28 cellular contexts compared by ENCODE assay signal in genomic region chr1:99855914-99856450, GRCh38. TPM values are rescaled to one million over a fixed set of nuclear protein-coding genes. Genes with fewer than 3 reads are reported as not detected.
A peak's percentile ranks its signal among the peaks of the same experiment; 100 is the strongest.
DNase-seq lines count a peak whose midpoint lies in the region; ATAC-seq and TF ChIP-seq lines count a peak whose summit lies in the region.
"Had no signal": no experiment of that assay in that cellular context is flagged by ENCODE, and none has a peak within 500 bp of the region (broad histone marks: within the 10 kb centered on the region; RNA-seq: fewer than 3 reads in every experiment).

No MANE protein-coding gene starts in this region.

- intact Hi-C loops in psoas muscle (cut with DNase I), result loop anchor here in 1 of 2 donors (10.0 kb wide), 1 partner anchor 191 kb away; no protein-coding TSS in a partner anchor

- no peak for TF ChIP-seq CTCF in fibroblast of the aortic adventitia (IDR thresholded peaks at IDR 0.05; ENCODE audit: insufficient read depth, low read length)
- TF ChIP-seq CTCF in psoas muscle (IDR thresholded peaks at IDR 0.05), result no peak
- TF ChIP-seq CTCF in gastroesophageal sphincter (IDR thresholded peaks at IDR 0.05), result no peak

- DNase-seq in ELR (ENCODE audit: low read depth) (peak; percentile 8), M059J (ENCODE audit: low read depth) (peak; percentile 21), fibroblast of the aortic adventitia (ENCODE audit: low read depth) (peak; percentile 9), psoas muscle (no peak)
- DNase-seq: activated CD4-positive, alpha-beta T cell treated with anti-CD3 and anti-CD28 coated beads, Interleukin-2, amount 50 U/mL, for 1 hour; activated CD4-positive, CD25-positive, alpha-beta regulatory T cell; activated CD8-positive, alpha-beta memory T cell treated with anti-CD3 and anti-CD28 coated beads, Interleukin-2, amount 10 ng/mL, durations not matched to agents 7 days and 5 days; activated gamma-delta T cell; activated naive CD8-positive, alpha-beta T cell treated with anti-CD3 and anti-CD28 coated beads, Interleukin-2, amount 10 ng/mL, durations not matched to agents 7 days and 5 days; activated T-cell treated with anti-CD3 and anti-CD28 coated beads, Interleukin-2, amount 50 U/mL, for 4 hours; central memory CD4-positive, alpha-beta T cell; COR-L47; endodermal cell; H9; islet precursor cell; NCI-H1092; NCI-H187 treated with DMSO at 0.1 percent for 48 hours; NK-92 treated with Interleukin-12 subunit alpha and Interleukin-12 subunit beta, amount 100 ng/mL, for 24 hours; posterior cingulate gyrus; SK-N-SH; stimulated activated CD4-positive, alpha-beta T cell treated with anti-CD3 and anti-CD28 coated beads, Interleukin-4, amount 100 ng/mL, for 1 hour; tibial artery had no signal

- WGBS in psoas muscle, 3 donors, result 95 to 100% (median 100%) methylated on average over 1 of the region's 1 CpG
- WGBS in gastroesophageal sphincter (ENCODE audit: low coverage in 1 of 2), 2 donors, result 94 to 100% methylated on average over 1 of the region's 1 CpG

- H3K4me1 ChIP-seq in psoas muscle (peaks cover 51% of the 10 kb centered on the region), gastroesophageal sphincter (peaks cover 9 to 78% (median 14%) of the 10 kb centered on the region in 3 donors)

- H3K4me3 ChIP-seq in fibroblast of the aortic adventitia (ENCODE audit: low read depth, low read length) (no peak overlapping the region), psoas muscle (peak overlapping the region; percentile 19), gastroesophageal sphincter (no peak overlapping the region)
- H3K4me3 ChIP-seq: BLaER1 treated with 17β-estradiol and CSF1 and Interleukin-3, amounts not matched to agents 10 nM and 100 nM; esophagus muscularis mucosa; tibial artery had no signal

- H3K36me3 ChIP-seq in psoas muscle (ENCODE audit: insufficient read depth in 1 of 2, low read depth in 1 of 2) (peaks cover 0 to 19% of the 10 kb centered on the region in 2 donors), gastroesophageal sphincter (peaks cover 0 to 26% of the 10 kb centered on the region in 2 donors)

- no peaks in the 10 kb centered on the region for H3K9me3 ChIP-seq in psoas muscle
- no peaks in the 10 kb centered on the region for H3K9me3 ChIP-seq in gastroesophageal sphincter
- H3K9me3 ChIP-seq: esophagus muscularis mucosa, SK-N-SH, tibial artery had no signal

- ATAC-seq in psoas muscle (peak; percentile 89 to 94 (median 92)), GM18868 (IDR thresholded peaks at IDR 0.05; ENCODE audit: unreplicated experiment) (no peak), gastroesophageal sphincter (no peak), GM21737 (IDR thresholded peaks at IDR 0.05; ENCODE audit: unreplicated experiment) (no peak)
- ATAC-seq: activated CD8-positive, alpha-beta memory T cell treated with anti-CD3 and anti-CD28 coated beads, Interleukin-2, amount 10 ng/mL, durations not matched to agents 7 days and 5 days; activated T-cell treated with anti-CD3 and anti-CD28 coated beads, Interleukin-2, amount 50 U/mL, for 4 hours; sciatic nerve had no signal

- H3K27me3 ChIP-seq in psoas muscle (ENCODE audit: insufficient read depth in 3 of 3, low read length in 2 of 3) (no peaks in the 10 kb centered on the region), gastroesophageal sphincter (no peaks in the 10 kb centered on the region)
- H3K27me3 ChIP-seq: esophagus muscularis mucosa, tibial artery had no signal

- H3K27ac ChIP-seq in psoas muscle (peak overlapping the region; percentile 95), gastroesophageal sphincter (peak overlapping the region in 1 of 4 donors; percentile 32)
- H3K27ac ChIP-seq: BLaER1 treated with 17β-estradiol and CSF1 and Interleukin-3, amounts not matched to agents 10 nM and 100 nM; tibial artery had no signal

- TF ChIP-seq EP300 in gastroesophageal sphincter (IDR thresholded peaks at IDR 0.05), result no peak

- no peak for TF ChIP-seq POLR2A in gastroesophageal sphincter (IDR thresholded peaks at IDR 0.05)

RNA-seq across cellular contexts. Expression of gene AGL, which starts 5.8 kb away (rescaled TPM):
- 6.4 and 8.4 TPM in 2 replicates for total RNA-seq in M059J (2014; rRNA removed; shearing (Covaris generic))
- total RNA-seq in fibroblast of the aortic adventitia (ENCODE audit: low replicate concordance) (17.3 and 19.1 TPM in 2 replicates), psoas muscle (100 to 1,000 TPM; 110 to 159 (median 116) TPM), gastroesophageal sphincter (100 to 1,000 TPM in 3 of 4 donors, 10 to 100 TPM in 1; 62.9 to 131 (median 119) TPM)
- 10 to 100 TPM in 2 of 3 donors, 1 to 10 TPM in 1; 8.4 to 82.7 (median 33.7) TPM for polyA plus RNA-seq in psoas muscle

Comparison
In these comparisons a context has a peak if more than half of its experiments do, and no peak if none do; other contexts are left out.
1. DNase-seq: peak in ELR (single experiment), M059J (single experiment) and fibroblast of the aortic adventitia (single experiment); none in psoas muscle (0 of 2).
2. ATAC-seq: peak in psoas muscle (4 of 4); none in GM18868 (single experiment), gastroesophageal sphincter (single experiment) and GM21737 (single experiment).